In the genomic region with DNA sequence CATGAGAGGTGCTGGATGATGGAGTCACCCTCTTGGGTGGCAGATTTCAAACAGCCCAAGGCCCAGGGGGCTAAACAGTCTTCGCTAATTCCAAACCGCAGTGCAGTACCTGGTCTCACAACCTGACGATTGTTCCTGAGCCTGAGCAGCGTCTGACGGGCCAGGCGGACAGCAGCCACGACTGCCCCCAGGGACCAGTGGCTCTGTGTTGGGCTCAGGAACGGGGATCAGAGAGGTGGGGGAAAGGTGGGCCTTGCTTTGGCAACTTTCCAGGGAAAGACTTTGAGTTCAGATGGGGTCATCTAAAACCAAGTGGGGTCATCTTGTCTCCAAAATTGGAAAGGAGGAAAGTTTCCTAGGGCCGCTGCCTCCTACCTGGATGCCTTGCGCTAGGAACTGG, we compare ENCODE assay signal across 27 cellular contexts. TPM values are rescaled to one million over a fixed set of nuclear protein-coding genes. Genes with fewer than 3 reads are reported as not detected.
DNase-seq lines count a peak whose midpoint lies in the region; ATAC-seq, FAIRE-seq and TF ChIP-seq lines count a peak whose summit lies in the region.
"Had no signal": no experiment of that assay in that cellular context is flagged by ENCODE, and none has a peak within 500 bp of the region (broad histone marks: within the 10 kb centered on the region; RNA-seq: fewer than 3 reads in every experiment).

No MANE protein-coding gene starts in this region.

- DNase-seq in Right ventricle myocardium superior: no peak
- no peak for DNase-seq in cardiac septum (ENCODE audit: low spot score)
- DNase-seq in chondrocyte (ENCODE audit: low spot score): peak; percentile 70
- DNase-seq in smooth muscle cell (lab: John Stamatoyannopoulos, UW; ENCODE audit: unreplicated experiment): no peak
- no peak for DNase-seq in GM12891 (ENCODE audit: insufficient read length, low spot score)
- DNase-seq in H4 (ENCODE audit: low spot score): no peak
- DNase-seq: immature natural killer cell; KG1; left colon; MG63; naive thymus-derived CD8-positive, alpha-beta T cell; NCI-H1417 treated with DMSO at 0.1 percent for 48 hours; NCI-H2081; NCI-H446; NCI-H774; T-helper 9 cell; trophoblast cell had no signal

- peaks cover 2% of the 10 kb centered on the region for H3K27me3 Mint-ChIP-seq in chondrocyte (ENCODE audit: low read depth)
- H3K27me3 Mint-ChIP-seq: activated naive CD8-positive, alpha-beta T cell treated with anti-CD3 and anti-CD28 coated beads, Interleukin-2, amount 50 U/mL, for 24 hours; CD4-positive, CD25-positive, alpha-beta regulatory T cell had no signal

- no peak for FAIRE-seq in GM12891 (lab: Jason Lieb, UNC)
- FAIRE-seq: GM12878, H54 had no signal

- no peaks in the 10 kb centered on the region for H4K20me1 ChIP-seq in smooth muscle cell (ENCODE audit: low read depth)

- 85% methylated on average over 10 of the region's 10 CpGs for WGBS in smooth muscle cell (ENCODE audit: low lambda C conversion rate)

- H3K4me3 ChIP-seq in iPS-15b (ENCODE audit: low read depth, low read length): peak overlapping the region; percentile 18
- peak overlapping the region; percentile 32 for H3K4me3 ChIP-seq in smooth muscle cell
- H3K4me3 ChIP-seq: body of pancreas, GM12878, MG63 had no signal

- ATAC-seq in Right ventricle myocardium superior (ENCODE audit: poor library complexity) (peak; percentile 20), GM18502 (IDR thresholded peaks at IDR 0.05; ENCODE audit: poor library complexity, unreplicated experiment) (no peak)
- ATAC-seq: left colon had no signal

- peaks cover 3% of the 10 kb centered on the region for H3K4me1 Mint-ChIP-seq in chondrocyte (ENCODE audit: low read depth)
- H3K4me1 Mint-ChIP-seq: immature natural killer cell had no signal

- H3K36me3 ChIP-seq in iPS-15b (ENCODE audit: control insufficient read depth, insufficient read depth, low read length) (no peaks in the 10 kb centered on the region), smooth muscle cell (ENCODE audit: low read depth) (no peaks in the 10 kb centered on the region)

- H3K27me3 ChIP-seq in iPS-15b (ENCODE audit: control insufficient read depth, insufficient read depth, low read length) (peaks cover 2% of the 10 kb centered on the region), smooth muscle cell (ENCODE audit: low read depth) (no peaks in the 10 kb centered on the region)
- H3K27me3 ChIP-seq: body of pancreas, MG63 had no signal

- no peak for TF ChIP-seq CTCF in chondrocyte (IDR thresholded peaks at IDR 0.05)
- no peak for TF ChIP-seq CTCF in smooth muscle cell (IDR thresholded peaks at IDR 0.05; ENCODE audit: borderline replicate concordance, insufficient read depth, poor library complexity, severe bottlenecking)

- no peak overlapping the region for H3K27ac ChIP-seq in smooth muscle cell (ENCODE audit: low read depth)
- H3K27ac ChIP-seq: VCaP had no signal

- peaks cover 4% of the 10 kb centered on the region for H3F3A ChIP-seq in smooth muscle cell (ENCODE audit: low read depth)

- H3K27ac Mint-ChIP-seq in chondrocyte (ENCODE audit: unreplicated experiment): no peak overlapping the region
- H3K27ac Mint-ChIP-seq: CD4-positive, CD25-positive, alpha-beta regulatory T cell; immature natural killer cell; mesothelial cell of epicardium had no signal

- H3K9me3 ChIP-seq in iPS-15b (ENCODE audit: control insufficient read depth, insufficient read depth, low read length) (no peaks in the 10 kb centered on the region), smooth muscle cell (replicated peaks; ENCODE audit: low read depth) (no peaks in the 10 kb centered on the region)
- H3K9me3 ChIP-seq: body of pancreas, MG63 had no signal

- H3K4me2 ChIP-seq in smooth muscle cell: peak overlapping the region; percentile 79

- H3K4me1 ChIP-seq in iPS-15b (ENCODE audit: control insufficient read depth, insufficient read depth, low read length) (peaks cover 3% of the 10 kb centered on the region), smooth muscle cell (ENCODE audit: low read depth) (no peaks in the 10 kb centered on the region)
- H3K4me1 ChIP-seq: body of pancreas had no signal

- no peaks in the 10 kb centered on the region for H3K79me2 ChIP-seq in smooth muscle cell (ENCODE audit: low read depth)

- no peak for TF ChIP-seq POLR2A in GM12891 (IDR thresholded peaks at IDR 0.05; ENCODE audit: low read depth, low read length)

- intact Hi-C loops in Right ventricle myocardium superior (cut with DNase I): no loop called here
- intact Hi-C loops in cardiac septum (cut with DNase I): no loop called here

- H3K9ac ChIP-seq in iPS-15b (ENCODE audit: low read depth, low read length): no peak overlapping the region
- no peak overlapping the region for H3K9ac ChIP-seq in smooth muscle cell (ENCODE audit: low read depth)

- peak overlapping the region; percentile 75 for H2AFZ ChIP-seq in smooth muscle cell (ENCODE audit: low read depth)

- no peaks in the 10 kb centered on the region for H3K9me3 Mint-ChIP-seq in chondrocyte (ENCODE audit: low read depth)
- H3K9me3 Mint-ChIP-seq: activated naive CD8-positive, alpha-beta T cell treated with anti-CD3 and anti-CD28 coated beads, Interleukin-2, amount 50 U/mL, for 24 hours; mesothelial cell of epicardium had no signal

- no peak overlapping the region for H3K4me3 Mint-ChIP-seq in chondrocyte (ENCODE audit: unreplicated experiment)
- H3K4me3 Mint-ChIP-seq: activated naive CD8-positive, alpha-beta T cell treated with anti-CD3 and anti-CD28 coated beads, Interleukin-2, amount 50 U/mL, for 24 hours; CD4-positive, CD25-positive, alpha-beta regulatory T cell; immature natural killer cell; naive thymus-derived CD8-positive, alpha-beta T cell had no signal

- no peaks in the 10 kb centered on the region for H3K36me3 Mint-ChIP-seq in chondrocyte (ENCODE audit: low read depth)

TF ChIP-seq in GM12891, 5 proteins besides CTCF, POLR2A, EP300 and RAD21:
- TF ChIP-seq TAF1 (IDR thresholded peaks at IDR 0.05; ENCODE audit: low read depth, low read length): no peak
- TF ChIP-seq PAX5 (IDR thresholded peaks at IDR 0.05; ENCODE audit: insufficient read depth, low read length, severe bottlenecking): no peak
- TF ChIP-seq SPI1 (IDR thresholded peaks at IDR 0.05; ENCODE audit: low read depth, low read length): no peak
- TF ChIP-seq POU2F2 (IDR thresholded peaks at IDR 0.05; ENCODE audit: low read depth, low read length): no peak
- TF ChIP-seq POLR2AphosphoS5 (IDR thresholded peaks at IDR 0.05; ENCODE audit: low read depth, low read length): no peak

RNA-seq across cellular contexts. Expression of a gene that starts 0.5 kb away (rescaled TPM):
- total RNA-seq in Right ventricle myocardium superior (2.9 TPM), cardiac septum (3.1 TPM), chondrocyte (not detected in 3 replicates), smooth muscle cell (18.1 and 24.9 TPM in 2 replicates)
- polyA plus RNA-seq in smooth muscle cell: 24.0 and 30.8 TPM in 2 replicates
- 1.1 TPM for polyA plus RNA-seq in GM12891 (2012; ENCODE audit: low read depth, missing spikeins)
- total RNA-seq in H4 (2014; rRNA removed; shearing (Covaris generic)): not detected in 2 replicates
- total RNA-seq: CD4-positive, CD25-positive, alpha-beta regulatory T cell; Daoy had no signal
- polyA plus RNA-seq: CD4-positive, CD25-positive, alpha-beta regulatory T cell; immature natural killer cell; naive thymus-derived CD8-positive, alpha-beta T cell had no signal

RNA-seq across cellular contexts. Expression of a gene that starts 20.3 kb away (rescaled TPM):
- total RNA-seq in Right ventricle myocardium superior: 570 TPM
- total RNA-seq in cardiac septum: 489 TPM
- total RNA-seq in chondrocyte: 724 to 826 TPM (median 808 TPM) in 3 replicates
- total RNA-seq in smooth muscle cell: 2,961 and 3,073 TPM in 2 replicates
- 458 and 471 TPM in 2 replicates for polyA plus RNA-seq in smooth muscle cell
- polyA plus RNA-seq in GM12891 (2012; ENCODE audit: low read depth, missing spikeins): 3,128 TPM
- total RNA-seq in H4 (2014; rRNA removed; shearing (Covaris generic)): 1,849 and 2,203 TPM in 2 replicates

RNA-seq across cellular contexts. Expression of a gene that starts 37.3 kb away (rescaled TPM):
- total RNA-seq in Right ventricle myocardium superior (20.8 TPM), cardiac septum (21.4 TPM), chondrocyte (28.9 to 32.7 TPM (median 29.2 TPM) in 3 replicates), smooth muscle cell (18.3 and 22.0 TPM in 2 replicates)
- 32.7 and 39.2 TPM in 2 replicates for polyA plus RNA-seq in smooth muscle cell
- 19.1 TPM for polyA plus RNA-seq in GM12891 (2012; ENCODE audit: low read depth, missing spikeins)
- total RNA-seq in H4 (2014; rRNA removed; shearing (Covaris generic)): 21.9 and 28.1 TPM in 2 replicates
